Comparison of ENCODE assay signal across 12 cellular contexts in the genomic region with DNA sequence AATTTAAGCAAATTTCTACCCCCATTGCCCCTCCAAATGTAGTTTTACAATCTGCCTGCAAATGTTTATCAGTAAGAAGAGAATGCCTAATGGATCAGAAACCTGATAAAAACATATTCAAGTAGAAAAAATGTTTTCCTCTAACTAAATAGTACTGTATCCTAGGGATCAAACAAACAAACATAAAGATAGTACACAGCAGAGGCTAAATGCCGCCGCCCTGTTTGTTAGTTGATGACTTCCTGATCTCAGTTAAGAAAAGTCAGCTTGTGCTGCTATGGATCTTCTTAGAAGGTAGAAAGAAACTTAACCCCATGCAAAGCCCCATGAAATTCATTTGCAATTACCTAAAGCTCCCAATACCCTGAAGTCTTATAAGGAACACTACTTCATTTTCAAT.
"Had no signal": no experiment of that assay in that cellular context is flagged by ENCODE, and none has a peak within 500 bp of the region (broad histone marks: within the 10 kb centered on the region; RNA-seq: fewer than 3 reads in every experiment).

No MANE protein-coding gene starts in this region.

- H3K27ac ChIP-seq: esophagus squamous epithelium, neural progenitor cell, stomach, thoracic aorta had no signal

- H3K4me3 ChIP-seq: esophagus squamous epithelium, neural progenitor cell, skin epidermis, stomach, thoracic aorta had no signal

- H3K9me3 ChIP-seq: esophagus squamous epithelium, stomach, thoracic aorta had no signal

- H3K4me1 ChIP-seq: neural progenitor cell had no signal

- H3K4me2 ChIP-seq: neural progenitor cell had no signal

- H3K9ac ChIP-seq: neural progenitor cell had no signal

- ATAC-seq: left lobe of liver had no signal

- H3K27me3 ChIP-seq: esophagus squamous epithelium, neural progenitor cell, stomach had no signal

- DNase-seq: activated CD4-positive, alpha-beta T cell treated with anti-CD3 and anti-CD28 coated beads, Interleukin-2, amount 50 U/mL, for 1 hour; activated CD4-positive, CD25-positive, alpha-beta regulatory T cell; esophagus squamous epithelium; foreskin melanocyte; head of caudate nucleus; mesendoderm; retina; stomach had no signal

- H2AFZ ChIP-seq: neural progenitor cell had no signal

- H3K36me3 ChIP-seq: esophagus squamous epithelium, neural progenitor cell, stomach, thoracic aorta had no signal
